ENCODE assay signal across 8 cellular contexts in genomic region chr19:3210347-3211017, GRCh38. TPM values are rescaled to one million over a fixed set of nuclear protein-coding genes. Genes with fewer than 3 reads are reported as not detected.
DNase-seq lines count a peak whose midpoint lies in the region; ATAC-seq and TF ChIP-seq lines count a peak whose summit lies in the region.

No MANE protein-coding gene starts in this region.

- TF ChIP-seq CTCF in GM20000 (IDR thresholded peaks at IDR 0.05; ENCODE audit: extremely low read depth, missing control alignments): peak; percentile 66

- H3K4me3 Mint-ChIP-seq in activated naive CD4-positive, alpha-beta T cell treated with anti-CD3 and anti-CD28 coated beads, Interleukin-2, amount 10 ng/mL, durations not matched to agents 7 days and 5 days: no peak overlapping the region

- H3K27ac Mint-ChIP-seq in activated naive CD4-positive, alpha-beta T cell treated with anti-CD3 and anti-CD28 coated beads, Interleukin-2, amount 10 ng/mL, durations not matched to agents 7 days and 5 days: peak overlapping the region; percentile 67

- H3K4me1 Mint-ChIP-seq in activated naive CD4-positive, alpha-beta T cell treated with anti-CD3 and anti-CD28 coated beads, Interleukin-2, amount 10 ng/mL, durations not matched to agents 7 days and 5 days: no peaks in the 10 kb centered on the region

- CTCF ChIA-PET in activated naive CD4-positive, alpha-beta T cell treated with anti-CD3 and anti-CD28 coated beads, Interleukin-2, amount 10 ng/mL, durations not matched to agents 7 days and 5 days (lab: Charles Lee): interaction anchor here (0.9 to 2.6 kb wide), 7 partner anchors 21 to 262 kb away, joined by 3 to 7 read pairs (median 3); no protein-coding TSS in a partner anchor

- H3K27me3 Mint-ChIP-seq in activated naive CD4-positive, alpha-beta T cell treated with anti-CD3 and anti-CD28 coated beads, Interleukin-2, amount 10 ng/mL, durations not matched to agents 7 days and 5 days: no peaks in the 10 kb centered on the region

- DNase-seq in AG08396 (ENCODE audit: low spot score) (peak; percentile 82), GM20000 (ENCODE audit: low spot score) (peak; percentile 89), SK-N-DZ (ENCODE audit: low spot score) (peak; percentile 56), left cardiac atrium (peak; percentile 52)
- DNase-seq in activated naive CD4-positive, alpha-beta T cell treated with anti-CD3 and anti-CD28 coated beads, Interleukin-2, amount 10 ng/mL, durations not matched to agents 7 days and 5 days: peak; percentile 80
- DNase-seq in stimulated activated CD4-positive, alpha-beta T cell treated with anti-CD3 and anti-CD28 coated beads, Interleukin-15, amount 100 ng/mL, for 48 hours (ENCODE audit: low read depth in 2 of 2): peak; percentile 54 to 71

- H3K36me3 Mint-ChIP-seq in activated naive CD4-positive, alpha-beta T cell treated with anti-CD3 and anti-CD28 coated beads, Interleukin-2, amount 10 ng/mL, durations not matched to agents 7 days and 5 days: no peaks in the 10 kb centered on the region

- H3K9me3 Mint-ChIP-seq in activated naive CD4-positive, alpha-beta T cell treated with anti-CD3 and anti-CD28 coated beads, Interleukin-2, amount 10 ng/mL, durations not matched to agents 7 days and 5 days: no peaks in the 10 kb centered on the region

- ATAC-seq in left cardiac atrium (peak; percentile 43 to 74), HG03342 (IDR thresholded peaks at IDR 0.05; ENCODE audit: unreplicated experiment) (no peak), HG03432 (IDR thresholded peaks at IDR 0.05; ENCODE audit: unreplicated experiment) (no peak)

- intact Hi-C loops in left cardiac atrium (cut with DNase I): no loop called here

RNA-seq across cellular contexts. Expression of gene CELF5, which starts 14.0 kb away (rescaled TPM):
- 0.37 and 2.6 TPM in 2 replicates for polyA plus RNA-seq in SK-N-DZ (2014; cell fraction: cytosol; rRNA removed)
- polyA plus RNA-seq in SK-N-DZ (2014; cell fraction: nucleus; rRNA removed): 2.1 and 2.8 TPM in 2 replicates
- under 1 TPM in 1 of 2 donors, not detected in 1; 0.16 TPM for total RNA-seq in left cardiac atrium

RNA-seq across cellular contexts. Expression of gene NCLN, which starts 24.8 kb away (rescaled TPM):
- polyA plus RNA-seq in SK-N-DZ (2014; cell fraction: cytosol; rRNA removed): 47.8 and 70.4 TPM in 2 replicates
- 72.9 and 104 TPM in 2 replicates for polyA plus RNA-seq in SK-N-DZ (2014; cell fraction: nucleus; rRNA removed)
- total RNA-seq in left cardiac atrium: 10 to 100 TPM; 32.8 to 48.9 TPM

RNA-seq across cellular contexts. Expression of gene S1PR4, which starts 31.9 kb away (rescaled TPM):
- not detected in 2 replicates for polyA plus RNA-seq in SK-N-DZ (2014; cell fraction: cytosol; rRNA removed)
- polyA plus RNA-seq in SK-N-DZ (2014; cell fraction: nucleus; rRNA removed): not detected in 2 replicates
- total RNA-seq in left cardiac atrium: 1 to 10 TPM; 1.5 to 1.6 TPM

Comparison
In these comparisons a context has a peak if more than half of its experiments do, and no peak if none do; other contexts are left out.
1. ATAC-seq: peak in left cardiac atrium (2 of 2); none in HG03342 (single experiment) and HG03432 (single experiment).
2. Peak in every context shown above with its lines, with median percentiles within 50 percentile points of each other: DNase-seq.